In the genomic region with DNA sequence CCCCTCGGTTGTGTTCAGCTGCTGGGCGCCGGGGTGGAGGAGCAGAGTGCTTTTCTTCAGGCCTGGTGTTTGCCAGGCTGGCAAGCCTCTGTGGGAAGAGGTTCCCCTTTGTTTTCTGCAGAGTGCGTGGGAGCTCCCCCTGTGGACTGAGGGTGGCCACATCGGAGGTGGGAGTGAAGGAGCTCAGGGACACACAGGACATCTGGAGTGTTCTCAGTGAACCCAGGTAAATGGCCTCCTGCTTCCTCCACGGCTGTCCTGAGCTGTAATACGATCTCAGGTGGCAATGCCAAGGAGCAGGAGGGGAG, we compare ENCODE assay signal across 1 cellular context.
TF ChIP-seq lines count a peak whose summit lies in the region.

No MANE protein-coding gene starts in this region.

TF ChIP-seq in H1, 55 proteins besides CTCF, POLR2A, EP300 and RAD21:
- no peak for TF ChIP-seq JUND (IDR thresholded peaks at IDR 0.05; ENCODE audit: low read length)
- TF ChIP-seq KDM4A (IDR thresholded peaks at IDR 0.05; ENCODE audit: low read depth, low read length, severe bottlenecking): no peak
- TF ChIP-seq SIRT6 (IDR thresholded peaks at IDR 0.05; ENCODE audit: low read length): no peak
- TF ChIP-seq POU5F1 (IDR thresholded peaks at IDR 0.05; ENCODE audit: low read depth, low read length): no peak
- no peak for TF ChIP-seq CHD2 (IDR thresholded peaks at IDR 0.05; ENCODE audit: low read length)
